8 cellular contexts compared by ENCODE assay signal in genomic region chr3:158097571-158098553, GRCh38. TPM values are rescaled to one million over a fixed set of nuclear protein-coding genes. Genes with fewer than 3 reads are reported as not detected.
DNase-seq lines count a peak whose midpoint lies in the region; ATAC-seq and TF ChIP-seq lines count a peak whose summit lies in the region.

No MANE protein-coding gene starts in this region.

- intact Hi-C loops in upper lobe of right lung (cut with DNase I): no loop called here

- H3K4me1 ChIP-seq in upper lobe of right lung: peaks cover 11% of the 10 kb centered on the region

- no peaks in the 10 kb centered on the region for H3F3A ChIP-seq in neural cell (ENCODE audit: insufficient read depth, low read length, poor library complexity, severe bottlenecking)

- no peaks in the 10 kb centered on the region for H3K9me2 ChIP-seq in neural cell (ENCODE audit: insufficient read depth, low read length)

- peak overlapping the region; percentile 79 for H3K4me2 ChIP-seq in neural cell (ENCODE audit: low read length)

- TF ChIP-seq RAD21 in neural cell (conservative IDR thresholded peaks at IDR 0.05): peak; percentile 43

- ATAC-seq in GM18520 (IDR thresholded peaks at IDR 0.05; ENCODE audit: unreplicated experiment) (peak; percentile 85), HG03039 (IDR thresholded peaks at IDR 0.05; ENCODE audit: unreplicated experiment) (peak; percentile 78), upper lobe of right lung (peak; percentile 97)

- H3K27me3 ChIP-seq in neural cell (ENCODE audit: insufficient read depth, low read depth, low read length) (peaks cover 99% of the 10 kb centered on the region), upper lobe of right lung (peaks cover 98% of the 10 kb centered on the region)

- H3K36me3 ChIP-seq in neural cell (ENCODE audit: insufficient read depth, low read length): no peaks in the 10 kb centered on the region
- H3K36me3 ChIP-seq in upper lobe of right lung: no peaks in the 10 kb centered on the region

- no peak for TF ChIP-seq CTCF in epithelial cell of proximal tubule (conservative IDR thresholded peaks at IDR 0.05; ENCODE audit: low read depth, low read length)
- TF ChIP-seq CTCF in neural cell (IDR thresholded peaks at IDR 0.05; ENCODE audit: poor library complexity, severe bottlenecking): no peak
- TF ChIP-seq CTCF in upper lobe of right lung (IDR thresholded peaks at IDR 0.05): no peak

- TF ChIP-seq EP300 in neural cell (conservative IDR thresholded peaks at IDR 0.05; ENCODE audit: poor library complexity, severe bottlenecking): no peak

- H3K4me3 ChIP-seq in epithelial cell of proximal tubule (ENCODE audit: low read depth, low read length) (peak overlapping the region; percentile 69), neural cell (ENCODE audit: low read length) (peak overlapping the region; percentile 78), upper lobe of right lung (peak overlapping the region; percentile 58)

- H3K79me2 ChIP-seq in neural cell (replicated peaks; ENCODE audit: insufficient read depth, low read length): no peaks in the 10 kb centered on the region

- peak overlapping the region; percentile 21 for H2AFZ ChIP-seq in neural cell (ENCODE audit: low read depth, low read length)

- H3K9me3 ChIP-seq in neural cell (ENCODE audit: low read length) (no peaks in the 10 kb centered on the region), upper lobe of right lung (no peaks in the 10 kb centered on the region)

- H3K27ac ChIP-seq in neural cell (ENCODE audit: low read length) (no peak overlapping the region), upper lobe of right lung (no peak overlapping the region)

- DNase-seq in NCI-H460 (ENCODE audit: extremely low read depth, low read depth) (peak; percentile 61), epithelial cell of proximal tubule (ENCODE audit: low read depth) (no peak), upper lobe of right lung (peak; percentile 87), midbrain (lab: John Stamatoyannopoulos, UW) (no peak)
- peak in 2 of 3 experiments; percentile 34 to 53 for DNase-seq in activated CD8-positive, alpha-beta memory T cell treated with anti-CD3 and anti-CD28 coated beads for 48 hours (ENCODE audit: low read depth in 2 of 3, low spot score in 2 of 3)

- H3K9ac ChIP-seq in neural cell (ENCODE audit: low read length): peak overlapping the region; percentile 39

- no peaks in the 10 kb centered on the region for H4K20me1 ChIP-seq in neural cell (ENCODE audit: insufficient read depth)

TF ChIP-seq in neural cell, 6 proteins besides CTCF, POLR2A, EP300 and RAD21:
- TF ChIP-seq, protein P1, sequence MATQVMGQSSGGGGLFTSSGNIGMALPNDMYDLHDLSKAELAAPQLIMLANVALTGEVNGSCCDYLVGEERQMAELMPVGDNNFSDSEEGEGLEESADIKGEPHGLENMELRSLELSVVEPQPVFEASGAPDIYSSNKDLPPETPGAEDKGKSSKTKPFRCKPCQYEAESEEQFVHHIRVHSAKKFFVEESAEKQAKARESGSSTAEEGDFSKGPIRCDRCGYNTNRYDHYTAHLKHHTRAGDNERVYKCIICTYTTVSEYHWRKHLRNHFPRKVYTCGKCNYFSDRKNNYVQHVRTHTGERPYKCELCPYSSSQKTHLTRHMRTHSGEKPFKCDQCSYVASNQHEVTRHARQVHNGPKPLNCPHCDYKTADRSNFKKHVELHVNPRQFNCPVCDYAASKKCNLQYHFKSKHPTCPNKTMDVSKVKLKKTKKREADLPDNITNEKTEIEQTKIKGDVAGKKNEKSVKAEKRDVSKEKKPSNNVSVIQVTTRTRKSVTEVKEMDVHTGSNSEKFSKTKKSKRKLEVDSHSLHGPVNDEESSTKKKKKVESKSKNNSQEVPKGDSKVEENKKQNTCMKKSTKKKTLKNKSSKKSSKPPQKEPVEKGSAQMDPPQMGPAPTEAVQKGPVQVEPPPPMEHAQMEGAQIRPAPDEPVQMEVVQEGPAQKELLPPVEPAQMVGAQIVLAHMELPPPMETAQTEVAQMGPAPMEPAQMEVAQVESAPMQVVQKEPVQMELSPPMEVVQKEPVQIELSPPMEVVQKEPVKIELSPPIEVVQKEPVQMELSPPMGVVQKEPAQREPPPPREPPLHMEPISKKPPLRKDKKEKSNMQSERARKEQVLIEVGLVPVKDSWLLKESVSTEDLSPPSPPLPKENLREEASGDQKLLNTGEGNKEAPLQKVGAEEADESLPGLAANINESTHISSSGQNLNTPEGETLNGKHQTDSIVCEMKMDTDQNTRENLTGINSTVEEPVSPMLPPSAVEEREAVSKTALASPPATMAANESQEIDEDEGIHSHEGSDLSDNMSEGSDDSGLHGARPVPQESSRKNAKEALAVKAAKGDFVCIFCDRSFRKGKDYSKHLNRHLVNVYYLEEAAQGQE (IDR thresholded peaks at IDR 0.05; ENCODE audit: borderline replicate concordance): peak; percentile 70
- TF ChIP-seq TAF1 (IDR thresholded peaks at IDR 0.05; ENCODE audit: low read depth) (no peak), POLR2AphosphoS5 (IDR thresholded peaks at IDR 0.05) (peak; percentile 74), MXI1 (conservative IDR thresholded peaks at IDR 0.05; ENCODE audit: poor library complexity, severe bottlenecking) (peak; percentile 44), SMC3 (conservative IDR thresholded peaks at IDR 0.05; ENCODE audit: poor library complexity) (peak; percentile 33)

RNA-seq across cellular contexts. Expression of gene SHOX2, which starts 8.4 kb away (rescaled TPM):
- total RNA-seq in NCI-H460 (2014; rRNA removed; shearing (Covaris generic)): 5.5 and 7.7 TPM in 2 replicates
- polyA plus RNA-seq in NCI-H460 (2014; cell fraction: nucleus; rRNA removed): 8.4 and 15.9 TPM in 2 replicates
- total RNA-seq in epithelial cell of proximal tubule: not detected in 2 replicates
- polyA plus RNA-seq in neural cell: not detected in 2 replicates
- not detected in 2 replicates for polyA minus RNA-seq in neural cell
- 0.49 TPM for total RNA-seq in upper lobe of right lung

RNA-seq across cellular contexts. Expression of gene RSRC1, which starts 12.0 kb away (rescaled TPM):
- total RNA-seq in NCI-H460 (2014; rRNA removed; shearing (Covaris generic)): 42.8 and 44.2 TPM in 2 replicates
- 15.4 and 17.0 TPM in 2 replicates for polyA plus RNA-seq in NCI-H460 (2014; cell fraction: nucleus; rRNA removed)
- total RNA-seq in epithelial cell of proximal tubule (32.7 and 45.6 TPM in 2 replicates), upper lobe of right lung (28.1 TPM)
- 22.6 and 28.1 TPM in 2 replicates for polyA plus RNA-seq in neural cell
- polyA minus RNA-seq in neural cell: 57.5 and 69.6 TPM in 2 replicates

Comparison
In these comparisons a context has a peak if more than half of its experiments do, and no peak if none do; other contexts are left out.
1. DNase-seq: peak in NCI-H460 (single experiment), activated CD8-positive, alpha-beta memory T cell treated with anti-CD3 and anti-CD28 coated beads for 48 hours (2 of 3) and upper lobe of right lung (single experiment); none in epithelial cell of proximal tubule (single experiment) and midbrain (single experiment).
2. Peak in every context shown above with its lines, with median percentiles within 50 percentile points of each other: ATAC-seq and H3K4me3 ChIP-seq.